In the genomic region with DNA sequence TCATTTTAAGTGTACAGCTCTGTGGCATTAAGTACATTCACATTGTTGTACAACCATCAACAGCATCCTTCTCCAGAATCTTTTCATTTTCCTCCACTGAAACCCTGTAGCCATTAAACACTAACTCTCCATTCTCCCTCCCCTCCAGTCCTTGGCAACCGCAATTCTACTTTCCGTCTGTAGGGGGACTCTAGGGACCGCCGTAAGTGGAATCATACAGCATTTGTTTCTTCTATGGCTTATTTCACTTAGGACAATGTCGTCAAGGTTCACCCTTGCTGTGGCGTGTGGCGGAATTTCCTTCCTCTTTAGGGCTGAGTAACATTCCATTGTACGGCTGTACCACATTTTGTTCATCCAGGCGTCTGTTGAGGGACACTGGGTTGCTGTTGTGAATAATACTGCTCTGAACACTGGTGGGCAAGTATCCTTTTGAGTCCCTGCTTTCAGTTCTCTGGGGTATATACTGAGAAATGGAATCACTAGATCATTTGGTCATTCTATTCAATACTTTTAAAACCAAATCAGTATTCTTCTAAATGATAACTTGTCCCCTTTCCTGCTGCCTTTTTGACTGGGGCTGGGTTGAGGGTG, we compare ENCODE assay signal across 8 cellular contexts. TPM values are rescaled to one million over a fixed set of nuclear protein-coding genes. Genes with fewer than 3 reads are reported as not detected.
DNase-seq lines count a peak whose midpoint lies in the region; ATAC-seq, FAIRE-seq and TF ChIP-seq lines count a peak whose summit lies in the region.

No MANE protein-coding gene starts in this region.

- H3K36me3 ChIP-seq in bronchial epithelial cell (ENCODE audit: control insufficient read depth, insufficient read depth, low read length), result no peaks in the 10 kb centered on the region
- no peaks in the 10 kb centered on the region for H3K36me3 ChIP-seq in aorta (ENCODE audit: control insufficient read depth in 1 of 2, insufficient read depth in 2 of 2, low read length in 1 of 2)

- no peak for FAIRE-seq in bronchial epithelial cell (lab: Jason Lieb, UNC)

- DNase-seq in Daoy (ENCODE audit: low read depth) (peak; percentile 62), HuH-7.5 (ENCODE audit: low spot score) (peak; percentile 16), bronchial epithelial cell (ENCODE audit: low read depth) (no peak), aorta (no peak), epidermal melanocyte (ENCODE audit: insufficient read length, low spot score) (no peak), retina (no peak)
- DNase-seq in T-helper 2 cell treated with Interferon-gamma antibody and Interleukin-4, amounts not matched to agents 5 μg/mL and 100 μg/mL, for 36 hours (ENCODE audit: low spot score), result peak; percentile 15
- peak; percentile 13 to 72 (median 38) for DNase-seq in naive thymus-derived CD8-positive, alpha-beta T cell

- H3K9me3 Mint-ChIP-seq in T-helper 2 cell treated with Interferon-gamma antibody and Interleukin-4, amounts not matched to agents 5 μg/mL and 100 μg/mL, for 36 hours, result no peaks in the 10 kb centered on the region
- H3K9me3 Mint-ChIP-seq in naive thymus-derived CD8-positive, alpha-beta T cell, result no peaks in the 10 kb centered on the region

- H3K27me3 ChIP-seq in bronchial epithelial cell (ENCODE audit: control insufficient read depth, insufficient read depth, low read length) (no peaks in the 10 kb centered on the region), aorta (ENCODE audit: control insufficient read depth in 1 of 2, insufficient read depth in 2 of 2, low read length in 1 of 2) (no peaks in the 10 kb centered on the region)

- no peak overlapping the region for H3K27ac ChIP-seq in aorta (ENCODE audit: low read depth in 1 of 2, low read length in 2 of 2)

- peak; percentile 16 for TF ChIP-seq CTCF in bronchial epithelial cell (IDR thresholded peaks at IDR 0.05; ENCODE audit: insufficient read depth, low read length, severe bottlenecking)

- no peak overlapping the region for H3K27ac Mint-ChIP-seq in T-helper 2 cell treated with Interferon-gamma antibody and Interleukin-4, amounts not matched to agents 5 μg/mL and 100 μg/mL, for 36 hours
- H3K27ac Mint-ChIP-seq in naive thymus-derived CD8-positive, alpha-beta T cell, result no peak overlapping the region

- WGBS in aorta, 2 donors, result 62% methylated on average over 9 of the region's 9 CpGs

- no peaks in the 10 kb centered on the region for H3K4me1 Mint-ChIP-seq in T-helper 2 cell treated with Interferon-gamma antibody and Interleukin-4, amounts not matched to agents 5 μg/mL and 100 μg/mL, for 36 hours (ENCODE audit: low read depth)
- H3K4me1 Mint-ChIP-seq in naive thymus-derived CD8-positive, alpha-beta T cell, result peaks cover 1 to 17% (median 9%) of the 10 kb centered on the region in 4 donors

- peak; percentile 40 to 66 for ATAC-seq in naive thymus-derived CD8-positive, alpha-beta T cell
- no peak for ATAC-seq in aorta (ENCODE audit: low FRiP score)

- H3K27me3 Mint-ChIP-seq in T-helper 2 cell treated with Interferon-gamma antibody and Interleukin-4, amounts not matched to agents 5 μg/mL and 100 μg/mL, for 36 hours (ENCODE audit: low read depth), result no peaks in the 10 kb centered on the region
- no peaks in the 10 kb centered on the region for H3K27me3 Mint-ChIP-seq in naive thymus-derived CD8-positive, alpha-beta T cell

- intact Hi-C loops in aorta (cut with DNase I), result no loop called here

- H3K4me3 ChIP-seq in bronchial epithelial cell (ENCODE audit: low read depth, low read length), result no peak overlapping the region
- H3K4me3 ChIP-seq in aorta (ENCODE audit: low read length in 2 of 2), result no peak overlapping the region

- no peaks in the 10 kb centered on the region for H3K36me3 Mint-ChIP-seq in T-helper 2 cell treated with Interferon-gamma antibody and Interleukin-4, amounts not matched to agents 5 μg/mL and 100 μg/mL, for 36 hours (ENCODE audit: low read depth)
- H3K36me3 Mint-ChIP-seq in naive thymus-derived CD8-positive, alpha-beta T cell, result no peaks in the 10 kb centered on the region

- no peak overlapping the region for H3K4me3 Mint-ChIP-seq in T-helper 2 cell treated with Interferon-gamma antibody and Interleukin-4, amounts not matched to agents 5 μg/mL and 100 μg/mL, for 36 hours
- H3K4me3 Mint-ChIP-seq in naive thymus-derived CD8-positive, alpha-beta T cell, result no peak overlapping the region

- H3K4me1 ChIP-seq in aorta (ENCODE audit: control insufficient read depth in 1 of 2, insufficient read depth in 2 of 2, low read length in 2 of 2), result no peaks in the 10 kb centered on the region

- POLR2A ChIA-PET in naive thymus-derived CD8-positive, alpha-beta T cell (lab: Charles Lee), result no interaction called here

- H3K9me3 ChIP-seq in aorta (ENCODE audit: control insufficient read depth, low read length), result no peaks in the 10 kb centered on the region

RNA-seq across cellular contexts. Expression of a gene that starts 50.7 kb away (rescaled TPM):
- 0.18 and 0.23 TPM in 2 replicates for total RNA-seq in Daoy (2014; rRNA removed; shearing (Covaris generic))
- total RNA-seq in bronchial epithelial cell (1.8 and 1.9 TPM in 2 replicates), aorta (1 to 10 TPM; 1.7 to 5.3 TPM)
- total RNA-seq in naive thymus-derived CD8-positive, alpha-beta T cell, result under 1 TPM in 1 of 2 experiments, not detected in 1; 0.08 TPM
- polyA plus RNA-seq in naive thymus-derived CD8-positive, alpha-beta T cell, result not detected
- polyA plus RNA-seq in aorta, result under 1 TPM; 0.41 to 0.63 TPM

Comparison
In these comparisons a context has a peak if more than half of its experiments do, and no peak if none do; other contexts are left out.
1. DNase-seq: peak in Daoy (single experiment), HuH-7.5 (single experiment), T-helper 2 cell treated with Interferon-gamma antibody and Interleukin-4, amounts not matched to agents 5 μg/mL and 100 μg/mL, for 36 hours (single experiment) and naive thymus-derived CD8-positive, alpha-beta T cell (10 of 10); none in bronchial epithelial cell (single experiment), aorta (0 of 2), epidermal melanocyte (single experiment) and retina (single experiment).